15 cellular contexts compared by ENCODE assay signal in the genomic region with DNA sequence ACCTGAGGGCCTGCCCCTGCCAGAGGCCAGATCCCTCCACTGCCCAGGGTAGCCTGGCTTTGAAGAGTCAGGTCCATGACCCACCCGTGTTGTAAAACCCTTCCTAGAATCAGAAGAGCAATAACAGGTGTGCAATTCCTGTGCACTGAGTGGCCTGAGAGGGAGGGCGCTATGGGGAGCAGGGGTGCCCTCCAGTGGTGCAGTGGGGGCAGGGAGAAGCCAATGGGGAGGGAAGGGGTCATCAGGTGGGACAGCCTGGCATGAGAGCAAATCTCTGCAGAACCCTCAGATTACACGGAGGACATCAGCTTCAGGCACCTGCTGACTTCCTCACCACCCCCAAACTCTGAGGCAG.
DNase-seq lines count a peak whose midpoint lies in the region; ATAC-seq, FAIRE-seq and TF ChIP-seq lines count a peak whose summit lies in the region.
"Had no signal": no experiment of that assay in that cellular context is flagged by ENCODE, and none has a peak within 500 bp of the region (broad histone marks: within the 10 kb centered on the region; RNA-seq: fewer than 3 reads in every experiment).

No MANE protein-coding gene starts in this region.

- TF ChIP-seq RAD21 in GM12878 (IDR thresholded peaks at IDR 0.05; ENCODE audit: insufficient read depth, low read depth, low read length) (peak; percentile 30; the same call in 1 of the 2 replicates), HepG2 (CRISPR knock-in tag; IDR thresholded peaks at IDR 0.05) (peak; percentile 44; the same call in 1 of the 2 replicates)

- no peak overlapping the region for H2AFZ ChIP-seq in GM12878 (ENCODE audit: control insufficient read depth, low read depth, low read length)
- no peak overlapping the region for H2AFZ ChIP-seq in HepG2 (ENCODE audit: low read length)

- no peak overlapping the region for H3K9ac ChIP-seq in GM12878 (ENCODE audit: control insufficient read depth, insufficient read depth, low read length)
- H3K9ac ChIP-seq in HepG2 (ENCODE audit: insufficient read depth, low read depth, low read length): no peak overlapping the region

- H3K4me1 Mint-ChIP-seq in HFFc6 (ENCODE audit: low read depth): peaks cover 62% of the 10 kb centered on the region
- H3K4me1 Mint-ChIP-seq in activated T-helper 17 cell treated with anti-CD3 and anti-CD28 coated beads, Interleukin-2, amount 50 U/mL, for 72 hours: no peaks in the 10 kb centered on the region
- H3K4me1 Mint-ChIP-seq: activated naive CD4-positive, alpha-beta T cell treated with anti-CD3 and anti-CD28 coated beads, Interleukin-2, amount 50 U/mL, for 24 hours had no signal

- no peaks in the 10 kb centered on the region for H3K36me3 ChIP-seq in DOHH2 (ENCODE audit: control insufficient read depth, low read length)
- H3K36me3 ChIP-seq in GM12878 (ENCODE audit: control insufficient read depth in 2 of 2, insufficient read depth in 2 of 2, low read length in 1 of 2): no peaks in the 10 kb centered on the region
- no peaks in the 10 kb centered on the region for H3K36me3 ChIP-seq in HepG2 (replicated peaks in 1 of 2; ENCODE audit: control insufficient read depth in 1 of 2, insufficient read depth in 2 of 2, low read length in 2 of 2)

- peaks cover 14% of the 10 kb centered on the region for H3K9me3 Mint-ChIP-seq in HFFc6
- H3K9me3 Mint-ChIP-seq in activated T-helper 17 cell treated with anti-CD3 and anti-CD28 coated beads, Interleukin-2, amount 50 U/mL, for 72 hours: peaks cover 8% of the 10 kb centered on the region

- in situ Hi-C loops in GM12878 (cut with MboI) (no loop called here), HepG2 (cut with HindIII; ENCODE audit: extremely low pct_ligation_motif_present, low pct_unique_long_range_greater_than_20kb) (loop anchor here (5.0 kb wide), 1 partner anchor 113 kb away; no protein-coding TSS in a partner anchor)

- POLR2A ChIA-PET in GM12878 (lab: Charles Lee): no interaction called here
- POLR2A ChIA-PET in HepG2 (lab: Yijun Ruan, JAX): no interaction called here

- no peaks in the 10 kb centered on the region for H3K27me3 ChIP-seq in DOHH2 (ENCODE audit: control insufficient read depth, low read length)
- no peaks in the 10 kb centered on the region; a peak in 1 of 4 replicates for H3K27me3 ChIP-seq in GM12878 (replicated peaks in 1 of 2; ENCODE audit: control insufficient read depth in 2 of 2, insufficient read depth in 2 of 2, low read length in 1 of 2)
- H3K27me3 ChIP-seq in HepG2 (ENCODE audit: control insufficient read depth in 1 of 2, insufficient read depth in 2 of 2, low read length in 2 of 2): peaks cover 5 to 42% of the 10 kb centered on the region in 2 experiments; a peak in 4 of 5 replicates

- no peak overlapping the region for H3K27ac ChIP-seq in DOHH2 (ENCODE audit: low read depth, low read length)
- no peak overlapping the region for H3K27ac ChIP-seq in GM12878 (ENCODE audit: control insufficient read depth, insufficient read depth)
- no peak overlapping the region for H3K27ac ChIP-seq in HepG2 (ENCODE audit: extremely low read length, insufficient read depth, low read length)
- H3K27ac ChIP-seq: epithelial cell of prostate had no signal

- H3K9me3 ChIP-seq in DOHH2 (ENCODE audit: control insufficient read depth, insufficient read depth, low read length): peaks cover 7% of the 10 kb centered on the region; the same call in 1 of the 2 replicates
- peaks cover 2% of the 10 kb centered on the region; the same call in 1 of the 3 replicates for H3K9me3 ChIP-seq in GM12878 (replicated peaks; ENCODE audit: control insufficient read depth, insufficient read depth, low read length)
- H3K9me3 ChIP-seq in HepG2 (ENCODE audit: low read length): peaks cover 16% of the 10 kb centered on the region; the same call in 1 of the 2 replicates

- H3K4me2 ChIP-seq in DOHH2 (ENCODE audit: low read length) (no peak overlapping the region), GM12878 (ENCODE audit: control insufficient read depth, insufficient read depth) (no peak overlapping the region), HepG2 (ENCODE audit: low read depth, low read length) (no peak overlapping the region)

- no peaks in the 10 kb centered on the region for H3F3A ChIP-seq in DOHH2 (ENCODE audit: control insufficient read depth, insufficient read depth)

- FAIRE-seq in GM12878 (lab: Jason Lieb, UNC): no peak
- no peak for FAIRE-seq in HepG2 (lab: Jason Lieb, UNC)
- FAIRE-seq: small intestine had no signal

- SMC1A ChIA-PET in GM12878 (lab: Charles Lee; ENCODE audit: uncharacterized antibody, unreplicated experiment): no interaction called here

- H3K4me1 ChIP-seq in DOHH2 (ENCODE audit: control insufficient read depth, low read length) (no peaks in the 10 kb centered on the region), GM12878 (ENCODE audit: control insufficient read depth, insufficient read depth, low read length) (no peaks in the 10 kb centered on the region), HepG2 (ENCODE audit: insufficient read depth, low read length) (peaks cover 15% of the 10 kb centered on the region)

- no peaks in the 10 kb centered on the region for H3K79me2 ChIP-seq in DOHH2 (ENCODE audit: control insufficient read depth, low read length)
- H3K79me2 ChIP-seq in GM12878 (ENCODE audit: control insufficient read depth, insufficient read depth, low read length): no peaks in the 10 kb centered on the region
- no peaks in the 10 kb centered on the region for H3K79me2 ChIP-seq in HepG2 (ENCODE audit: insufficient read depth, low read length)

- H3K4me3 ChIP-seq in DOHH2 (ENCODE audit: low read length) (no peak overlapping the region), GM12878 (no peak overlapping the region), HepG2 (replicated peaks in 1 of 3; ENCODE audit: insufficient read depth in 1 of 3, low read depth in 2 of 3, low read length in 3 of 3) (no peak overlapping the region)
- H3K4me3 ChIP-seq: lung had no signal

- intact Hi-C loops in GM12878 (cut with micrococcal nuclease; ENCODE audit: unreplicated experiment) (no loop called here), HepG2 (cut with micrococcal nuclease; ENCODE audit: unreplicated experiment) (no loop called here)

- CTCF ChIA-PET in GM12878 (lab: Yijun Ruan, JAX) (no interaction called here), HepG2 (lab: Yijun Ruan, JAX; ENCODE audit: low intra/inter-chr PET ratio, low total read pairs) (interaction anchor here (1.1 kb wide), 1 partner anchor 117 kb away, joined by 3 read pairs; no protein-coding TSS in a partner anchor)

- WGBS in GM12878 (ENCODE audit: insufficient coverage, insufficient replicate concordance, low lambda C conversion rate, missing lambda C conversion rate): 2% methylated on average over 3 of the region's 3 CpGs
- 9% methylated on average over 3 of the region's 3 CpGs for WGBS in HepG2 (ENCODE audit: low lambda C conversion rate)

- H3K27ac Mint-ChIP-seq in HFFc6: no peak overlapping the region
- H3K27ac Mint-ChIP-seq in activated T-helper 17 cell treated with anti-CD3 and anti-CD28 coated beads, Interleukin-2, amount 50 U/mL, for 72 hours: no peak overlapping the region
- H3K27ac Mint-ChIP-seq: activated naive CD4-positive, alpha-beta T cell treated with anti-CD3 and anti-CD28 coated beads, Interleukin-2, amount 50 U/mL, for 24 hours had no signal

- ATAC-seq in GM12878: no peak
- peak; percentile 74 for ATAC-seq in HepG2
- no peak for ATAC-seq in GM19467 (IDR thresholded peaks at IDR 0.05; ENCODE audit: unreplicated experiment)
- no peak for ATAC-seq in GM21723 (IDR thresholded peaks at IDR 0.05; ENCODE audit: unreplicated experiment)
- ATAC-seq in activated T-helper 17 cell treated with anti-CD3 and anti-CD28 coated beads, Interleukin-2, amount 50 U/mL, for 72 hours (replicated peaks): no peak

- H3K27me3 Mint-ChIP-seq in HFFc6 (ENCODE audit: insufficient read depth): no peaks in the 10 kb centered on the region
- H3K27me3 Mint-ChIP-seq in activated T-helper 17 cell treated with anti-CD3 and anti-CD28 coated beads, Interleukin-2, amount 50 U/mL, for 72 hours: peaks cover 21% of the 10 kb centered on the region

- DNase-seq in HFFc6 (no peak), GM12878 (ENCODE audit: low read depth, low spot score) (no peak), HepG2 (ENCODE audit: low spot score) (no peak), epidermal melanocyte (ENCODE audit: insufficient read length, low spot score) (no peak)
- DNase-seq: EL, hypothalamus, NCI-H187, small intestine had no signal

- TF ChIP-seq EP300 in GM12878 (IDR thresholded peaks at IDR 0.05; ENCODE audit: borderline replicate concordance in 1 of 2, control insufficient read depth in 1 of 2, low read depth in 2 of 2, low read length in 2 of 2) (no peak), HepG2 (IDR thresholded peaks at IDR 0.05; ENCODE audit: low read depth in 2 of 2, low read length in 2 of 2) (no peak), HepG2 (CRISPR knock-in tag; IDR thresholded peaks at IDR 0.05; ENCODE audit: borderline replicate concordance) (no peak)

- H4K20me1 ChIP-seq in DOHH2 (ENCODE audit: control insufficient read depth, insufficient read depth, low read depth, low read length) (no peaks in the 10 kb centered on the region), GM12878 (ENCODE audit: control insufficient read depth, insufficient read depth) (no peaks in the 10 kb centered on the region), HepG2 (ENCODE audit: insufficient read depth, low read length) (no peaks in the 10 kb centered on the region)

- no peaks in the 10 kb centered on the region for H3K9me2 ChIP-seq in DOHH2 (replicated peaks; ENCODE audit: control insufficient read depth, low read length)

- no peak for TF ChIP-seq POLR2A in GM12878 (IDR thresholded peaks at IDR 0.05; ENCODE audit: low read depth, low read length)
- TF ChIP-seq POLR2A in HepG2 (IDR thresholded peaks at IDR 0.05; ENCODE audit: insufficient read depth in 1 of 2, low read depth in 2 of 2, low read length in 2 of 2): no peak

- peaks cover 13% of the 10 kb centered on the region for H3K36me3 Mint-ChIP-seq in HFFc6 (ENCODE audit: low read depth)
- H3K36me3 Mint-ChIP-seq in activated T-helper 17 cell treated with anti-CD3 and anti-CD28 coated beads, Interleukin-2, amount 50 U/mL, for 72 hours (ENCODE audit: low read depth): no peaks in the 10 kb centered on the region
- H3K36me3 Mint-ChIP-seq: activated naive CD4-positive, alpha-beta T cell treated with anti-CD3 and anti-CD28 coated beads, Interleukin-2, amount 50 U/mL, for 24 hours had no signal

- H3K4me3 Mint-ChIP-seq in HFFc6: no peak overlapping the region
- H3K4me3 Mint-ChIP-seq in activated T-helper 17 cell treated with anti-CD3 and anti-CD28 coated beads, Interleukin-2, amount 50 U/mL, for 72 hours: no peak overlapping the region
- H3K4me3 Mint-ChIP-seq: activated naive CD4-positive, alpha-beta T cell treated with anti-CD3 and anti-CD28 coated beads, Interleukin-2, amount 50 U/mL, for 24 hours had no signal

- BruUV-seq in GM12878 (replicated peaks; lab: Mats Ljungman, UMichigan) (no TSS peak), HepG2 (replicated peaks; lab: Mats Ljungman, UMichigan) (no TSS peak)

- RAD21 ChIA-PET in GM12878 (lab: Charles Lee; ENCODE audit: unreplicated experiment): no interaction called here

- TF ChIP-seq CTCF in DOHH2 (IDR thresholded peaks at IDR 0.05; ENCODE audit: low read depth, low read length, poor library complexity, severe bottlenecking): peak; percentile 32
- peak; percentile 36; the same call in 1 of the 2 replicates for TF ChIP-seq CTCF in HFFc6 (IDR thresholded peaks at IDR 0.05)
- TF ChIP-seq CTCF in GM12878 (IDR thresholded peaks at IDR 0.05 in 2 of 3, conservative IDR thresholded peaks at IDR 0.05 in 1 of 3; ENCODE audit: control insufficient read depth in 2 of 3, extremely low read depth in 1 of 3, insufficient read depth in 1 of 3, low read depth in 3 of 3, low read length in 3 of 3): peak in 2 of 3 experiments; percentile 21 to 25; a peak in 3 of 6 replicates
- peak; percentile 78 for TF ChIP-seq CTCF in HepG2 (CRISPR knock-in tag; IDR thresholded peaks at IDR 0.05)

Comparison
In these comparisons a context has a peak if more than half of its experiments do, and no peak if none do; other contexts are left out.
1. CTCF ChIP-seq: peak in every context shown above with its lines; median percentile 78 in HepG2; 36 in HFFc6; 32 in DOHH2; 23 in GM12878.